18 cellular contexts compared by ENCODE assay signal in genomic region chr2:100703744-100704143, GRCh38.
DNase-seq lines count a peak whose midpoint lies in the region; ATAC-seq, FAIRE-seq and TF ChIP-seq lines count a peak whose summit lies in the region.
"Had no signal": no experiment of that assay in that cellular context is flagged by ENCODE, and none has a peak within 500 bp of the region (broad histone marks: within the 10 kb centered on the region; RNA-seq: fewer than 3 reads in every experiment).

No MANE protein-coding gene starts in this region.

- DNase-seq in activated CD4-positive, alpha-beta T cell treated with anti-CD3 and anti-CD28 coated beads for 36 hours, result no peak
- no peak for DNase-seq in activated CD4-positive, alpha-beta T cell treated with anti-CD3 and anti-CD28 coated beads, Interleukin-2, amount 10 ng/mL, durations not matched to agents 24 days and 14 days
- DNase-seq in PC-3 (no peak), endodermal cell (peak; percentile 36), prostate gland (ENCODE audit: low spot score) (no peak), GM12891 (ENCODE audit: insufficient read length, low spot score) (no peak), SK-N-DZ (ENCODE audit: low spot score) (no peak), NCI-H82 (lab: John Stamatoyannopoulos, UW) (no peak)
- DNase-seq: COR-L47, DMS53, MV-4-11, NCI-H1417 treated with DMSO at 0.1 percent for 48 hours, NCI-H2081, NCI-H510A treated with DMSO at 0.1 percent for 48 hours had no signal

- H3K27ac ChIP-seq in PC-3 (ENCODE audit: low read length) (no peak overlapping the region), endodermal cell (ENCODE audit: low read depth, low read length) (no peak overlapping the region), prostate gland (peak overlapping the region; percentile 11 to 24)
- H3K27ac ChIP-seq: 22Rv1, C4-2B had no signal

- H3K9ac ChIP-seq in PC-3 (ENCODE audit: low read length) (no peak overlapping the region), endodermal cell (ENCODE audit: extremely low read depth, low read length, poor library complexity, severe bottlenecking) (no peak overlapping the region)

- no peaks in the 10 kb centered on the region for H3K9me3 Mint-ChIP-seq in activated CD4-positive, alpha-beta T cell treated with anti-CD3 and anti-CD28 coated beads for 36 hours (ENCODE audit: low read depth)
- H3K9me3 Mint-ChIP-seq in activated CD4-positive, alpha-beta T cell treated with anti-CD3 and anti-CD28 coated beads, Interleukin-2, amount 10 ng/mL, durations not matched to agents 24 days and 14 days, result peaks cover 9% of the 10 kb centered on the region
- peaks cover 4% of the 10 kb centered on the region for H3K9me3 Mint-ChIP-seq in endodermal cell

- FAIRE-seq in GM12891 (lab: Jason Lieb, UNC), result no peak
- FAIRE-seq: G401.6 had no signal

- no peaks in the 10 kb centered on the region for H3F3A ChIP-seq in PC-3 (ENCODE audit: low read length, unreplicated experiment)

- H3K27me3 ChIP-seq in PC-3 (ENCODE audit: low read length), result no peaks in the 10 kb centered on the region
- no peaks in the 10 kb centered on the region for H3K27me3 ChIP-seq in endodermal cell (ENCODE audit: control insufficient read depth, insufficient read depth, low read length, poor library complexity, severe bottlenecking)
- no peaks in the 10 kb centered on the region for H3K27me3 ChIP-seq in prostate gland (replicated peaks; ENCODE audit: insufficient read depth)

- 90 to 100% methylated on average over 1 to 3 of the region's 3 CpGs for WGBS in endodermal cell (ENCODE audit: insufficient coverage in 1 of 2, insufficient read length in 1 of 2), 2 experiments
- 54% methylated on average over 3 of the region's 3 CpGs for WGBS in prostate gland

- H3K4me2 ChIP-seq in PC-3 (ENCODE audit: low read length), result no peak overlapping the region

- no peak overlapping the region for H2AFZ ChIP-seq in PC-3 (ENCODE audit: low read length)

- H3K36me3 Mint-ChIP-seq in activated CD4-positive, alpha-beta T cell treated with anti-CD3 and anti-CD28 coated beads for 36 hours (ENCODE audit: low read depth), result no peaks in the 10 kb centered on the region
- no peaks in the 10 kb centered on the region for H3K36me3 Mint-ChIP-seq in activated CD4-positive, alpha-beta T cell treated with anti-CD3 and anti-CD28 coated beads, Interleukin-2, amount 10 ng/mL, durations not matched to agents 24 days and 14 days (ENCODE audit: low read depth)
- no peaks in the 10 kb centered on the region for H3K36me3 Mint-ChIP-seq in endodermal cell (ENCODE audit: low read depth)

- ATAC-seq in activated CD4-positive, alpha-beta T cell treated with anti-CD3 and anti-CD28 coated beads for 36 hours, result no peak
- peak; percentile 20; the same call in 1 of the 2 replicates for ATAC-seq in PC-3

- no peaks in the 10 kb centered on the region for H3K9me3 ChIP-seq in PC-3 (ENCODE audit: low read length)
- H3K9me3 ChIP-seq in endodermal cell (ENCODE audit: control insufficient read depth, low read length), result no peaks in the 10 kb centered on the region
- H3K9me3 ChIP-seq in prostate gland, result no peaks in the 10 kb centered on the region
- H3K9me3 ChIP-seq: HAP-1 had no signal

- H3K4me3 ChIP-seq in PC-3 (ENCODE audit: low read length) (no peak overlapping the region), endodermal cell (ENCODE audit: low read length) (no peak overlapping the region), prostate gland (no peak overlapping the region)
- H3K4me3 ChIP-seq: HAP-1 had no signal

- H3K36me3 ChIP-seq in PC-3 (ENCODE audit: low read depth, low read length), result no peaks in the 10 kb centered on the region
- H3K36me3 ChIP-seq in endodermal cell (ENCODE audit: control insufficient read depth, insufficient read depth, low read length), result no peaks in the 10 kb centered on the region
- no peaks in the 10 kb centered on the region for H3K36me3 ChIP-seq in prostate gland
- H3K36me3 ChIP-seq: HAP-1 had no signal

- H3K9me2 ChIP-seq in PC-3 (replicated peaks; ENCODE audit: low read length), result no peaks in the 10 kb centered on the region

- POLR2A ChIA-PET in activated CD4-positive, alpha-beta T cell treated with anti-CD3 and anti-CD28 coated beads for 36 hours (lab: Charles Lee), result no interaction called here
- POLR2A ChIA-PET in PC-3 (lab: Charles Lee; ENCODE audit: unreplicated experiment), result no interaction called here

- no peaks in the 10 kb centered on the region for H3K79me2 ChIP-seq in PC-3 (ENCODE audit: low read length)

- no peak overlapping the region for H3K4me3 Mint-ChIP-seq in activated CD4-positive, alpha-beta T cell treated with anti-CD3 and anti-CD28 coated beads for 36 hours
- no peak overlapping the region for H3K4me3 Mint-ChIP-seq in activated CD4-positive, alpha-beta T cell treated with anti-CD3 and anti-CD28 coated beads, Interleukin-2, amount 10 ng/mL, durations not matched to agents 24 days and 14 days
- no peak overlapping the region for H3K4me3 Mint-ChIP-seq in endodermal cell

- BruUV-seq in PC-3 (replicated peaks; lab: Mats Ljungman, UMichigan), result no TSS peak

- H3K4me1 ChIP-seq in PC-3 (ENCODE audit: insufficient read depth, low read length) (no peaks in the 10 kb centered on the region), endodermal cell (ENCODE audit: control insufficient read depth, insufficient read depth, low read length) (no peaks in the 10 kb centered on the region), prostate gland (replicated peaks) (no peaks in the 10 kb centered on the region)
- H3K4me1 ChIP-seq: HAP-1 had no signal

- CTCF ChIA-PET in activated CD4-positive, alpha-beta T cell treated with anti-CD3 and anti-CD28 coated beads for 36 hours (lab: Charles Lee), result interaction anchor here (0.7 kb wide), 1 partner anchor 236 kb away, joined by 3 read pairs; no protein-coding TSS in a partner anchor
- CTCF ChIA-PET in PC-3 (lab: Charles Lee), result no interaction called here

- no peaks in the 10 kb centered on the region for H3K27me3 Mint-ChIP-seq in activated CD4-positive, alpha-beta T cell treated with anti-CD3 and anti-CD28 coated beads for 36 hours
- H3K27me3 Mint-ChIP-seq in activated CD4-positive, alpha-beta T cell treated with anti-CD3 and anti-CD28 coated beads, Interleukin-2, amount 10 ng/mL, durations not matched to agents 24 days and 14 days, result peaks cover 2% of the 10 kb centered on the region
- H3K27me3 Mint-ChIP-seq in endodermal cell (ENCODE audit: insufficient read depth), result no peaks in the 10 kb centered on the region

- intact Hi-C loops in activated CD4-positive, alpha-beta T cell treated with anti-CD3 and anti-CD28 coated beads for 36 hours (cut with DNase I, micrococcal nuclease), result loop anchor here in 1 of 2 experiments (5.0 kb wide), 1 partner anchor 1259 kb away; no protein-coding TSS in a partner anchor
- intact Hi-C loops in activated CD4-positive, alpha-beta T cell treated with anti-CD3 and anti-CD28 coated beads, Interleukin-2, amount 10 ng/mL, durations not matched to agents 24 days and 14 days (cut with micrococcal nuclease), result no loop called here
- intact Hi-C loops in PC-3 (cut with micrococcal nuclease), result no loop called here
- intact Hi-C loops in prostate gland (cut with DNase I), result loop anchor here (10.0 kb wide), 1 partner anchor 281 kb away; no protein-coding TSS in a partner anchor

- peaks cover 29% of the 10 kb centered on the region for H3K4me1 Mint-ChIP-seq in activated CD4-positive, alpha-beta T cell treated with anti-CD3 and anti-CD28 coated beads for 36 hours
- H3K4me1 Mint-ChIP-seq in activated CD4-positive, alpha-beta T cell treated with anti-CD3 and anti-CD28 coated beads, Interleukin-2, amount 10 ng/mL, durations not matched to agents 24 days and 14 days, result peaks cover 4% of the 10 kb centered on the region
- no peaks in the 10 kb centered on the region for H3K4me1 Mint-ChIP-seq in endodermal cell

- TF ChIP-seq POLR2A in prostate gland (IDR thresholded peaks at IDR 0.05) (no peak), GM12891 (IDR thresholded peaks at IDR 0.05; ENCODE audit: low read depth, low read length) (no peak)

- TF ChIP-seq CTCF in PC-3 (conservative IDR thresholded peaks at IDR 0.05; ENCODE audit: low read depth, low read length), result no peak
- TF ChIP-seq CTCF in endodermal cell (conservative IDR thresholded peaks at IDR 0.05), result peak; percentile 32
- TF ChIP-seq CTCF in prostate gland (IDR thresholded peaks at IDR 0.05), result no peak

- peak overlapping the region; percentile 42 for H3K27ac Mint-ChIP-seq in activated CD4-positive, alpha-beta T cell treated with anti-CD3 and anti-CD28 coated beads for 36 hours
- no peak overlapping the region for H3K27ac Mint-ChIP-seq in activated CD4-positive, alpha-beta T cell treated with anti-CD3 and anti-CD28 coated beads, Interleukin-2, amount 10 ng/mL, durations not matched to agents 24 days and 14 days
- no peak overlapping the region for H3K27ac Mint-ChIP-seq in endodermal cell

- no peaks in the 10 kb centered on the region for H4K20me1 ChIP-seq in PC-3 (ENCODE audit: low read length)

TF ChIP-seq in GM12891, 5 proteins besides CTCF, POLR2A, EP300 and RAD21:
- TF ChIP-seq POLR2AphosphoS5 (IDR thresholded peaks at IDR 0.05; ENCODE audit: low read depth, low read length) (no peak), POU2F2 (IDR thresholded peaks at IDR 0.05; ENCODE audit: low read depth, low read length) (no peak), SPI1 (IDR thresholded peaks at IDR 0.05; ENCODE audit: low read depth, low read length) (no peak), TAF1 (IDR thresholded peaks at IDR 0.05; ENCODE audit: low read depth, low read length) (no peak), PAX5 (IDR thresholded peaks at IDR 0.05; ENCODE audit: insufficient read depth, low read length, severe bottlenecking) (no peak)

Comparison
In these comparisons a context has a peak if more than half of its experiments do, and no peak if none do; other contexts are left out.
1. H3K27ac ChIP-seq: peak in prostate gland (2 of 2); none in PC-3 (single experiment) and endodermal cell (single experiment).